ENCODE assay signal across 1 cellular context in the genomic region with DNA sequence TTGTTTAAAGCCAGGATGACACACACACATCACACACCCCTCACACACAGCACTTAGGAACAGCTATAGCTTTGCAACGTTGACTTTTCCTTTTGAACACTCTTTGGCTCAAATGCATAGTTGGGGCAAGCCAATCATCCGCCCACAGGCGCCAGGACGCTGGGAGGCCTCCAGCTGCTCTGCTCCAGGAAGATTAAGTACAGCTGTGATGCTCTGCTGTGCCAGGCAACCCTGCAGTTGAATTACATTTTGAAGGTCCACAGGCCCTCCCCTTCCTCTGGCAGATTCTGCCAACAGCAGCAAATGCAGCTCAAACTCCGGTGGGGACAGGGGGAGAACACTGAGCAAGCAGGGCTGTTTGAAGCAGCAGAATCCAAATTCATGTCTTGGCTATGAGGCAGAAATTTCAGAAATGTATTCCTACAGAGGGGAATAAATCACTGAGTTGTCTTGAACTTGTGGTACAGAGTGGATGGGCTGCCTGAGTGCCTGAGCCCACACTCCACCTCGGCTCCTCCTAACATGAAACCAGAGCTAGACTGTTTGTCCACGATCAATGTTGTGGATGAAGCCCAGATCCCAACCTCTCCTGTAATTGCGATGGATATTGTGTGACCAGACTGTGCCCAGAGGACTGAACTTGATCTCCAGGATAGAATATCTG.
TF ChIP-seq lines count a peak whose summit lies in the region.

No MANE protein-coding gene starts in this region.

TF ChIP-seq in SK-N-SH, 30 proteins besides CTCF, POLR2A, EP300 and RAD21 (continued from another document):
- TF ChIP-seq RCOR1 (IDR thresholded peaks at IDR 0.05; ENCODE audit: low read length) (peak; percentile 90), NFIC (IDR thresholded peaks at IDR 0.05; ENCODE audit: borderline replicate concordance) (peak; percentile 80), SIN3A (IDR thresholded peaks at IDR 0.05; ENCODE audit: borderline replicate concordance, low read depth, low read length) (0 out of 2 replicates have a peak, but pooled peaks have one; percentile 18), TCF12 (IDR thresholded peaks at IDR 0.05) (peak; percentile 95), ELF1 (IDR thresholded peaks at IDR 0.05) (no peak), YY1 (IDR thresholded peaks at IDR 0.05; ENCODE audit: low read depth) (no peak), CHD2 (IDR thresholded peaks at IDR 0.05; ENCODE audit: low read length, partially characterized antibody) (peak; percentile 81), POLR2AphosphoS5 (IDR thresholded peaks at IDR 0.05; ENCODE audit: low read depth, low read length) (peak; percentile 67)
- TF ChIP-seq, protein P1, sequence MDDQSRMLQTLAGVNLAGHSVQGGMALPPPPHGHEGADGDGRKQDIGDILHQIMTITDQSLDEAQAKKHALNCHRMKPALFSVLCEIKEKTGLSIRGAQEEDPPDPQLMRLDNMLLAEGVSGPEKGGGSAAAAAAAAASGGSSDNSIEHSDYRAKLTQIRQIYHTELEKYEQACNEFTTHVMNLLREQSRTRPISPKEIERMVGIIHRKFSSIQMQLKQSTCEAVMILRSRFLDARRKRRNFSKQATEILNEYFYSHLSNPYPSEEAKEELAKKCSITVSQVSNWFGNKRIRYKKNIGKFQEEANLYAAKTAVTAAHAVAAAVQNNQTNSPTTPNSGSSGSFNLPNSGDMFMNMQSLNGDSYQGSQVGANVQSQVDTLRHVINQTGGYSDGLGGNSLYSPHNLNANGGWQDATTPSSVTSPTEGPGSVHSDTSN (IDR thresholded peaks at IDR 0.05): peak; percentile 80
- TF ChIP-seq, protein P2, sequence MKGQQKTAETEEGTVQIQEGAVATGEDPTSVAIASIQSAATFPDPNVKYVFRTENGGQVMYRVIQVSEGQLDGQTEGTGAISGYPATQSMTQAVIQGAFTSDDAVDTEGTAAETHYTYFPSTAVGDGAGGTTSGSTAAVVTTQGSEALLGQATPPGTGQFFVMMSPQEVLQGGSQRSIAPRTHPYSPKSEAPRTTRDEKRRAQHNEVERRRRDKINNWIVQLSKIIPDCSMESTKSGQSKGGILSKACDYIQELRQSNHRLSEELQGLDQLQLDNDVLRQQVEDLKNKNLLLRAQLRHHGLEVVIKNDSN (IDR thresholded peaks at IDR 0.05; ENCODE audit: borderline replicate concordance, low read depth): no peak
- TF ChIP-seq, protein P3, sequence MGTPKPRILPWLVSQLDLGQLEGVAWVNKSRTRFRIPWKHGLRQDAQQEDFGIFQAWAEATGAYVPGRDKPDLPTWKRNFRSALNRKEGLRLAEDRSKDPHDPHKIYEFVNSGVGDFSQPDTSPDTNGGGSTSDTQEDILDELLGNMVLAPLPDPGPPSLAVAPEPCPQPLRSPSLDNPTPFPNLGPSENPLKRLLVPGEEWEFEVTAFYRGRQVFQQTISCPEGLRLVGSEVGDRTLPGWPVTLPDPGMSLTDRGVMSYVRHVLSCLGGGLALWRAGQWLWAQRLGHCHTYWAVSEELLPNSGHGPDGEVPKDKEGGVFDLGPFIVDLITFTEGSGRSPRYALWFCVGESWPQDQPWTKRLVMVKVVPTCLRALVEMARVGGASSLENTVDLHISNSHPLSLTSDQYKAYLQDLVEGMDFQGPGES (IDR thresholded peaks at IDR 0.05; ENCODE audit: low read depth, low read length): no peak
- TF ChIP-seq, protein P4, sequence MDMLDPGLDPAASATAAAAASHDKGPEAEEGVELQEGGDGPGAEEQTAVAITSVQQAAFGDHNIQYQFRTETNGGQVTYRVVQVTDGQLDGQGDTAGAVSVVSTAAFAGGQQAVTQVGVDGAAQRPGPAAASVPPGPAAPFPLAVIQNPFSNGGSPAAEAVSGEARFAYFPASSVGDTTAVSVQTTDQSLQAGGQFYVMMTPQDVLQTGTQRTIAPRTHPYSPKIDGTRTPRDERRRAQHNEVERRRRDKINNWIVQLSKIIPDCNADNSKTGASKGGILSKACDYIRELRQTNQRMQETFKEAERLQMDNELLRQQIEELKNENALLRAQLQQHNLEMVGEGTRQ (IDR thresholded peaks at IDR 0.05; ENCODE audit: borderline replicate concordance, low read depth, low read length): no peak
